ENCODE assay signal across 8 cellular contexts in the genomic region with DNA sequence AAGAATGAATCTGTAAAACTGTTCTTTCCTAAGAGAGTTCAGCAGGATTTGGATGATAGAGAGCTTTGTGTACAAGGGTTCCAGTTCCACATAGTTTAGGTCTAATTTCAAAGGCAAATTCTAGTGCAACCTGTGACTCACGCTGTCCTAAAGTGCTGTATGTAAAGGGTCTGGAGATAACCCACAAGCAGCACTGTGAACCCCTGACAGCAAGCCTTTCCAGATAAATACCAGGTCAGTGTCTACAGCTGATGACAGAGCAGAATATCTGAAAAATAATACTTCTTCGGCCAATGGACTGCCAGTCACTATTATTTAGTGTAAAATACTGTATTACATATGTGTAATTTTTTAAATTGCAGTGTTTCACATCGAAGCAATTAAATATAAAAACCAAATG. TPM values are rescaled to one million over a fixed set of nuclear protein-coding genes. Genes with fewer than 3 reads are reported as not detected.
"Had no signal": no experiment of that assay in that cellular context is flagged by ENCODE, and none has a peak within 500 bp of the region (broad histone marks: within the 10 kb centered on the region; RNA-seq: fewer than 3 reads in every experiment).

No MANE protein-coding gene starts in this region.

RNA-seq across cellular contexts. Expression of gene SYNPO2L, which starts 58.1 kb away (rescaled TPM):
- total RNA-seq: dermis blood vessel endothelial cell, epithelial cell of proximal tubule, lung microvascular endothelial cell, natural killer cell, osteocyte, sigmoid colon, stomach, thoracic aorta had no signal
